8 cellular contexts compared by ENCODE assay signal in genomic region chr10:111076682-111077661, GRCh38. TPM values are rescaled to one million over a fixed set of nuclear protein-coding genes. Genes with fewer than 3 reads are reported as not detected.
A peak's percentile ranks its signal among the peaks of the same experiment; 100 is the strongest.
DNase-seq lines count a peak whose midpoint lies in the region; ATAC-seq, FAIRE-seq and TF ChIP-seq lines count a peak whose summit lies in the region.

ADRA2A (plus strand) TSS chr10:111077029; CDS start chr10:111077997, 968 bp downstream.

- intact Hi-C loops in K562 (cut with micrococcal nuclease) (loop anchor here (1.0 kb wide), 1 partner anchor 130 kb away; no protein-coding TSS in a partner anchor), gastrocnemius medialis (cut with DNase I; ENCODE audit: low total_unique reads) (no loop called here)

- no peak for TF ChIP-seq EP300 in K562 (IDR thresholded peaks at IDR 0.05; ENCODE audit: low read length)

- H3K79me2 ChIP-seq in OCI-LY1 (ENCODE audit: insufficient read depth, low read length) (no peaks in the 10 kb centered on the region), K562 (ENCODE audit: control insufficient read depth, insufficient read depth, low read length) (no peaks in the 10 kb centered on the region)

- FAIRE-seq in K562 (lab: Jason Lieb, UNC) = no peak

- H3K9me3 ChIP-seq in OCI-LY1 (ENCODE audit: low read length) = no peaks in the 10 kb centered on the region
- no peaks in the 10 kb centered on the region for H3K9me3 ChIP-seq in K562 (replicated peaks; ENCODE audit: control insufficient read depth, insufficient read depth, low read depth, low read length)
- H3K9me3 ChIP-seq in iPS-18c (ENCODE audit: control insufficient read depth, insufficient read depth, low read length) = peaks cover 2% of the 10 kb centered on the region
- no peaks in the 10 kb centered on the region for H3K9me3 ChIP-seq in gastrocnemius medialis

- TF ChIP-seq CTCF in OCI-LY1 (IDR thresholded peaks at IDR 0.05; ENCODE audit: low read length) (no peak), K562 (IDR thresholded peaks at IDR 0.05 in 2 of 3, conservative IDR thresholded peaks at IDR 0.05 in 1 of 3; ENCODE audit: insufficient read depth in 2 of 3, low read depth in 1 of 3, low read length in 3 of 3) (no peak), gastrocnemius medialis (IDR thresholded peaks at IDR 0.05 in 4 of 5, conservative IDR thresholded peaks at IDR 0.05 in 1 of 5) (no peak)

- H3K27ac ChIP-seq in OCI-LY1 (ENCODE audit: low read depth, low read length, poor library complexity, severe bottlenecking) = no peak within 1 kb of the TSS
- no peak within 1 kb of the TSS for H3K27ac ChIP-seq in K562 (ENCODE audit: extremely low read depth, low read depth, low read length)
- no peak within 1 kb of the TSS for H3K27ac ChIP-seq in gastrocnemius medialis

- H3F3A ChIP-seq in OCI-LY1 (ENCODE audit: insufficient read depth, low read length) = no peaks in the 10 kb centered on the region

- H3K9ac ChIP-seq in OCI-LY1 (ENCODE audit: low read length) (no peak within 1 kb of the TSS), K562 (ENCODE audit: insufficient read depth in 1 of 2, low read depth in 2 of 2, low read length in 2 of 2) (no peak within 1 kb of the TSS)

- H2AFZ ChIP-seq in OCI-LY1 (ENCODE audit: low read length) (no peak within 1 kb of the TSS), K562 (ENCODE audit: low read depth, low read length) (peak within 1 kb of the TSS; percentile 31; the same call in 1 of the 2 replicates)

- H3K4me2 ChIP-seq in OCI-LY1 (ENCODE audit: low read length) = peak within 1 kb of the TSS; percentile 20; the same call in 1 of the 2 replicates
- no peak within 1 kb of the TSS; the same call in 1 of the 2 replicates for H3K4me2 ChIP-seq in K562 (ENCODE audit: insufficient read depth, low read length)

- H3K4me1 ChIP-seq in OCI-LY1 (ENCODE audit: insufficient read depth, low read length, severe bottlenecking) = no peaks in the 10 kb centered on the region
- peaks cover 0 to 9% of the 10 kb centered on the region in 2 experiments; a peak in 1 of 5 replicates for H3K4me1 ChIP-seq in K562 (replicated peaks in 1 of 2; ENCODE audit: control insufficient read depth in 2 of 2, insufficient read depth in 2 of 2, low read length in 2 of 2)
- peaks cover 0 to 21% of the 10 kb centered on the region in 2 donors for H3K4me1 ChIP-seq in gastrocnemius medialis

- in situ Hi-C loops in K562 (cut with MboI) = no loop called here
- in situ Hi-C loops in gastrocnemius medialis (cut with MboI; ENCODE audit: low sequenced_read_pairs in 4 of 4) = loop anchor here in 3 of 4 donors (25.0 kb wide), 2 partner anchors 285 to 535 kb away; no protein-coding TSS in a partner anchor

- H3K9me1 ChIP-seq in K562 (ENCODE audit: control insufficient read depth, insufficient read depth, low read length) = no peaks in the 10 kb centered on the region

- no peaks in the 10 kb centered on the region for H3K36me3 ChIP-seq in OCI-LY1 (ENCODE audit: insufficient read depth, low read length)
- H3K36me3 ChIP-seq in K562 (ENCODE audit: control insufficient read depth, insufficient read depth, low read length) = no peaks in the 10 kb centered on the region
- no peaks in the 10 kb centered on the region for H3K36me3 ChIP-seq in gastrocnemius medialis

- DNase-seq in ELR (ENCODE audit: low read depth) = peak; percentile 50
- no peak for DNase-seq in K562 (ENCODE audit: extremely low read depth in 1 of 4, low spot score in 3 of 4)
- DNase-seq in gastrocnemius medialis = no peak

- no peaks in the 10 kb centered on the region for H4K20me1 ChIP-seq in OCI-LY1 (ENCODE audit: insufficient read depth, low read length)
- no peaks in the 10 kb centered on the region for H4K20me1 ChIP-seq in K562 (replicated peaks; ENCODE audit: control insufficient read depth, insufficient read depth, low read length)

- H3K27me3 ChIP-seq in OCI-LY1 (ENCODE audit: insufficient read depth, low read length) (no peaks in the 10 kb centered on the region), K562 (ENCODE audit: control insufficient read depth in 2 of 2, insufficient read depth in 2 of 2, low read length in 2 of 2) (no peaks in the 10 kb centered on the region), gastrocnemius medialis (peaks cover 49 to 57% (median 51%) of the 10 kb centered on the region in 3 donors)

- H3K4me3 ChIP-seq in OCI-LY1 (ENCODE audit: low read depth, low read length, poor library complexity, severe bottlenecking) = no peak within 1 kb of the TSS
- no peak within 1 kb of the TSS for H3K4me3 ChIP-seq in K562
- H3K4me3 ChIP-seq in iPS-18c (ENCODE audit: insufficient read depth, low read depth, low read length) = peak within 1 kb of the TSS; percentile 61
- peak within 1 kb of the TSS; percentile 46 to 79 (median 57) for H3K4me3 ChIP-seq in gastrocnemius medialis

- POLR2A ChIA-PET in K562 (lab: Yijun Ruan, JAX) = no interaction called here

- 41% methylated on average over 26 of the region's 89 CpGs for WGBS in K562 (ENCODE audit: insufficient coverage, low coverage, missing lambda C conversion rate)

- H3K9me2 ChIP-seq in OCI-LY1 (ENCODE audit: low read depth, low read length) = no peaks in the 10 kb centered on the region

- no TSS peak for BruUV-seq in K562 (replicated peaks; lab: Mats Ljungman, UMichigan)

- CTCF ChIA-PET in K562 (lab: Yijun Ruan, JAX; ENCODE audit: low intra/inter-chr PET ratio) = no interaction called here

- no peak for TF ChIP-seq RAD21 in K562 (CRISPR knock-in tag; conservative IDR thresholded peaks at IDR 0.05 in 1 of 2, IDR thresholded peaks at IDR 0.05 in 1 of 2)

- peak; percentile 21 for ATAC-seq in HG03025 (IDR thresholded peaks at IDR 0.05; ENCODE audit: low FRiP score, unreplicated experiment)
- no peak for ATAC-seq in K562
- ATAC-seq in gastrocnemius medialis = peak; percentile 49 to 58
- ATAC-seq in HG02970 (IDR thresholded peaks at IDR 0.05; ENCODE audit: low FRiP score, unreplicated experiment) = no peak
- no peak for ATAC-seq in GM21381 (IDR thresholded peaks at IDR 0.05; ENCODE audit: unreplicated experiment)

- TF ChIP-seq POLR2A in K562 (conservative IDR thresholded peaks at IDR 0.05) (no peak), gastrocnemius medialis (IDR thresholded peaks at IDR 0.05) (no peak)

TF ChIP-seq in K562, 482 proteins besides CTCF, POLR2A, EP300 and RAD21:
- TF ChIP-seq GATAD2A (IDR thresholded peaks at IDR 0.05) = no peak
- TF ChIP-seq EP400 (IDR thresholded peaks at IDR 0.05) = no peak
- TF ChIP-seq ZBTB49 (CRISPR knock-in tag; IDR thresholded peaks at IDR 0.05; ENCODE audit: borderline replicate concordance) = no peak

RNA-seq across cellular contexts. Expression of gene ADRA2A, which starts in this region (rescaled TPM):
- not detected in 2 replicates for total RNA-seq in K562 (2011; cell fraction: chromatin; rRNA removed; ENCODE audit: low replicate concordance)
- total RNA-seq in K562 (2011; cell fraction: nucleolus; rRNA removed) = not detected in 2 replicates
- not detected in 2 replicates for total RNA-seq in K562 (2011; cell fraction: nucleoplasm; rRNA removed)
- not detected in 2 replicates for total RNA-seq in K562 (2014; rRNA removed)
- total RNA-seq in K562 (2014; rRNA removed; fragmentation: Illumina TruSeq; extraction: Trizol) = not detected in 2 replicates
- total RNA-seq in K562 (2015; rRNA removed; fragmentation: Illumina TruSeq; extraction: Trizol) = not detected in 2 replicates
- not detected in 2 replicates for total RNA-seq in K562 (2021)
- not detected in 2 replicates for polyA plus RNA-seq in K562 (2011; rRNA removed)
- polyA plus RNA-seq in K562 (2011; cell fraction: cytosol; rRNA removed) = not detected in 2 replicates
- polyA plus RNA-seq in K562 (2011; cell fraction: nucleus; rRNA removed) = not detected in 2 replicates
- polyA plus RNA-seq in K562 (2012) = not detected in 2 replicates
- polyA plus RNA-seq in K562 (2014; fragmentation: Illumina TruSeq; extraction: Trizol) = not detected in 2 replicates
- not detected for polyA plus RNA-seq in K562 (2014; fragmentation: Nextera tagmentation; extraction: Ambion mirVana)
- not detected in 2 replicates for polyA plus RNA-seq in K562 (2014; rRNA removed)
- polyA minus RNA-seq in K562 (2011; rRNA and poly(A)+ RNA removed) = not detected in 2 replicates
- polyA minus RNA-seq in K562 (2011; cell fraction: cytosol; rRNA and poly(A)+ RNA removed) = not detected in 2 replicates
- polyA minus RNA-seq in K562 (2011; cell fraction: nucleus; rRNA and poly(A)+ RNA removed) = not detected in 2 replicates
- total RNA-seq in gastrocnemius medialis = under 1 TPM; 0.19 to 0.94 (median 0.36) TPM

Comparison
In these comparisons a context has a peak if more than half of its experiments do, and no peak if none do; other contexts are left out.
1. Peak in ATAC-seq and H3K4me3 ChIP-seq in gastrocnemius medialis; RNA of the gene not detected or under 1 TPM.